Comparison of ENCODE assay signal across 14 cellular contexts in genomic region chr11:125338886-125339811, GRCh38.
DNase-seq lines count a peak whose midpoint lies in the region; ATAC-seq and TF ChIP-seq lines count a peak whose summit lies in the region.
"Had no signal": no experiment of that assay in that cellular context is flagged by ENCODE, and none has a peak within 500 bp of the region (broad histone marks: within the 10 kb centered on the region; RNA-seq: fewer than 3 reads in every experiment).

No MANE protein-coding gene starts in this region.

- H3K27ac Mint-ChIP-seq in brain: peak overlapping the region; percentile 21 to 68 (median 56)
- H3K27ac Mint-ChIP-seq: activated CD4-positive, alpha-beta memory T cell treated with anti-CD3 and anti-CD28 coated beads, Interleukin-2, amount 10 ng/mL, durations not matched to agents 7 days and 5 days; activated naive CD4-positive, alpha-beta T cell treated with anti-CD3 and anti-CD28 coated beads, Interleukin-2, amount 50 U/mL, for 24 hours; naive thymus-derived CD8-positive, alpha-beta T cell; T-helper 1 cell treated with Interleukin-12 subunit alpha and Interleukin-12 subunit beta and Interleukin-4 antibody, amounts not matched to agents 30 μg/mL and 1 μg/mL, for 36 hours had no signal

- H3K36me3 Mint-ChIP-seq in brain: no peaks in the 10 kb centered on the region
- H3K36me3 Mint-ChIP-seq: activated naive CD4-positive, alpha-beta T cell treated with anti-CD3 and anti-CD28 coated beads, Interleukin-2, amount 50 U/mL, for 24 hours; naive thymus-derived CD8-positive, alpha-beta T cell had no signal

- intact Hi-C loops in right cardiac atrium (cut with DNase I): no loop called here
- intact Hi-C loops in ascending aorta (cut with DNase I): no loop called here

- 61% methylated on average over 17 of the region's 17 CpGs for WGBS in right cardiac atrium

- H3K27ac ChIP-seq in right cardiac atrium (ENCODE audit: low read length): peak overlapping the region; percentile 86
- H3K27ac ChIP-seq in ascending aorta: no peak overlapping the region

- H3K9me3 ChIP-seq in right cardiac atrium (ENCODE audit: control insufficient read depth, low read length): no peaks in the 10 kb centered on the region
- no peaks in the 10 kb centered on the region for H3K9me3 ChIP-seq in ascending aorta

- H3K4me3 ChIP-seq in right cardiac atrium (ENCODE audit: low read length) (no peak overlapping the region), skeletal muscle cell (ENCODE audit: low read depth, low read length) (no peak overlapping the region), ascending aorta (no peak overlapping the region)

- H3K27me3 Mint-ChIP-seq in brain: no peaks in the 10 kb centered on the region

- H3K4me1 ChIP-seq in right cardiac atrium (ENCODE audit: control insufficient read depth, insufficient read depth, low read length) (no peaks in the 10 kb centered on the region), ascending aorta (no peaks in the 10 kb centered on the region)

- no peaks in the 10 kb centered on the region for H3K36me3 ChIP-seq in ascending aorta

- H3K9me3 Mint-ChIP-seq in brain: no peaks in the 10 kb centered on the region
- H3K9me3 Mint-ChIP-seq: activated CD4-positive, alpha-beta memory T cell treated with anti-CD3 and anti-CD28 coated beads, Interleukin-2, amount 10 ng/mL, durations not matched to agents 7 days and 5 days; activated naive CD4-positive, alpha-beta T cell treated with anti-CD3 and anti-CD28 coated beads, Interleukin-2, amount 50 U/mL, for 24 hours; naive thymus-derived CD8-positive, alpha-beta T cell; T-helper 1 cell treated with Interleukin-12 subunit alpha and Interleukin-12 subunit beta and Interleukin-4 antibody, amounts not matched to agents 30 μg/mL and 1 μg/mL, for 36 hours had no signal

- TF ChIP-seq CTCF in brain (conservative IDR thresholded peaks at IDR 0.05) (no peak), ascending aorta (IDR thresholded peaks at IDR 0.05) (no peak)

- peak; percentile 22 for DNase-seq in ELR (ENCODE audit: low read depth)
- peak; percentile 65 to 68 (median 66) for DNase-seq in right cardiac atrium
- peak; percentile 68 for DNase-seq in skeletal muscle cell (ENCODE audit: low read depth)
- DNase-seq in nucleus accumbens (lab: John Stamatoyannopoulos, UW): no peak
- no peak for DNase-seq in ascending aorta (ENCODE audit: low spot score in 2 of 2)
- no peak for DNase-seq in HK-2 (ENCODE audit: unreplicated experiment)
- no peak for DNase-seq in NCI-H524 treated with DMSO at 0.1 percent for 48 hours (lab: John Stamatoyannopoulos, UW)
- DNase-seq: activated CD4-positive, alpha-beta memory T cell treated with anti-CD3 and anti-CD28 coated beads, Interleukin-2, amount 10 ng/mL, durations not matched to agents 7 days and 5 days; naive thymus-derived CD8-positive, alpha-beta T cell; NCI-H1105 treated with DMSO at 0.1 percent for 48 hours; stimulated activated CD4-positive, alpha-beta T cell treated with anti-CD3 and anti-CD28 coated beads, Interleukin-4, amount 100 ng/mL, for 4 hours had no signal

- H3K27me3 ChIP-seq in right cardiac atrium (ENCODE audit: control insufficient read depth, insufficient read depth) (no peaks in the 10 kb centered on the region), ascending aorta (no peaks in the 10 kb centered on the region)

- H3K4me1 Mint-ChIP-seq in brain: peaks cover 77% of the 10 kb centered on the region
- H3K4me1 Mint-ChIP-seq: activated CD4-positive, alpha-beta memory T cell treated with anti-CD3 and anti-CD28 coated beads, Interleukin-2, amount 10 ng/mL, durations not matched to agents 7 days and 5 days; activated naive CD4-positive, alpha-beta T cell treated with anti-CD3 and anti-CD28 coated beads, Interleukin-2, amount 50 U/mL, for 24 hours had no signal

- peak; percentile 70 to 81 for ATAC-seq in right cardiac atrium
- ATAC-seq: naive thymus-derived CD8-positive, alpha-beta T cell had no signal

- peak overlapping the region in 3 of 5 experiments; percentile 24 to 32 (median 32) for H3K4me3 Mint-ChIP-seq in brain
- H3K4me3 Mint-ChIP-seq: activated CD4-positive, alpha-beta memory T cell treated with anti-CD3 and anti-CD28 coated beads, Interleukin-2, amount 10 ng/mL, durations not matched to agents 7 days and 5 days; activated naive CD4-positive, alpha-beta T cell treated with anti-CD3 and anti-CD28 coated beads, Interleukin-2, amount 50 U/mL, for 24 hours; naive thymus-derived CD8-positive, alpha-beta T cell; T-helper 1 cell treated with Interleukin-12 subunit alpha and Interleukin-12 subunit beta and Interleukin-4 antibody, amounts not matched to agents 30 μg/mL and 1 μg/mL, for 36 hours had no signal

Comparison
In these comparisons a context has a peak if more than half of its experiments do, and no peak if none do; other contexts are left out.
1. DNase-seq: peak in ELR (single experiment), right cardiac atrium (3 of 3) and skeletal muscle cell (single experiment); none in nucleus accumbens (0 of 56), ascending aorta (0 of 2), HK-2 (single experiment) and NCI-H524 treated with DMSO at 0.1 percent for 48 hours (single experiment).